Comparison of ENCODE assay signal across 8 cellular contexts in the genomic region with DNA sequence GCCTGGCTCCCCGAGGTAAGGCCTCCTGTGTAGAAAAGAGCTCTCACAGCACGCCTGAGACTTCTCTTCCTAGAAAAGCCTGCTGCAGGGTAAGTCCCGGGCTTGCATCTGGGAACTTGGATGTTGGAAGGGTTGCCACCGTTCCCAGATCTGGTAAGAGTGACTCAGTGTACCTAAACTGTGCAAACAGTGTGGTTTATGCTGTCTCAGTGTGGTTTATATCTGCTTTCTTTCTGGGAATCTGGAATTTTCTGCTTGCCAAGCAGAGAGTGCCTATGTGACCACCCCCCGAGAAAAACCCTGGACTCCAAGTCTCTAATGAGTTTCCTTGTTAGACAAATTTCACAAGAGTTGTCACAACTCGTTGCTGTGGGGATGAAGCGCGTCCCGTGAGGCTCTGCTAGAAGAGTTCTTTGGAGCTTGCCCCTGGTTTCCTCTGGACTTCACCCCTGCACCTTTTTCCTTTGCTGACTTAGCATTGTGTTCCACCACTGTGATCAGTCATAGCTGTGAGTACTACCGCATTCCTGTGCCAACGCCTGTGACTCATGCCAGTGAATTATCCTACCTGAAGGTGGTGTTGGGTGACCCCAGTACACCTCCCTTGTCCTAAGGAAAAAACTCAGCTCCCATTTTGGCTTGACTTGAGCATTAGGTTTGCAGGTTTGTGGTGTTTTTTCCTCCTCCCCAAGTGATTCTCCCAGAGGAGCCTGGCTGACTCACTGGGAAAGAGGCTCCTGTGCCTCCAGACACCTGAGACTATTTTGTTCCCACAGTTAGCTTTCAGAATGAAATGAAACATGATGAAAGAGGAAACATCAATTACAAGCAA.
DNase-seq lines count a peak whose midpoint lies in the region; TF ChIP-seq lines count a peak whose summit lies in the region.

No MANE protein-coding gene starts in this region.

- 0 out of 2 replicates have a peak, but pooled peaks have one; percentile 2 for TF ChIP-seq CTCF in LNCaP clone FGC (IDR thresholded peaks at IDR 0.05; ENCODE audit: control insufficient read depth, extremely low read depth, insufficient read depth)
- TF ChIP-seq CTCF in parathyroid adenoma (IDR thresholded peaks at IDR 0.05), result no peak

- intact Hi-C loops in posterior cingulate gyrus (cut with DNase I), result no loop called here

- H3K4me1 ChIP-seq in duodenal mucosa (ENCODE audit: control insufficient read depth in 1 of 2, insufficient read depth in 2 of 2, low read length in 2 of 2), result peaks cover 62 to 69% of the 10 kb centered on the region in 2 donors
- H3K4me1 ChIP-seq in parathyroid adenoma, result no peaks in the 10 kb centered on the region

- no peak overlapping the region for H3K4me2 ChIP-seq in parathyroid adenoma (ENCODE audit: low read length)

- H3K27ac ChIP-seq in duodenal mucosa (ENCODE audit: low read depth, low read length), result peak overlapping the region; percentile 72
- peak overlapping the region; percentile 5 for H3K27ac ChIP-seq in parathyroid adenoma

- H2AFZ ChIP-seq in parathyroid adenoma, result no peak overlapping the region

- H3K79me2 ChIP-seq in parathyroid adenoma, result no peaks in the 10 kb centered on the region

- H3K9ac ChIP-seq in duodenal mucosa (ENCODE audit: low read depth in 1 of 2, low read length in 2 of 2) (peak overlapping the region; percentile 22 to 59), parathyroid adenoma (no peak overlapping the region)

- peak; percentile 20 for DNase-seq in activated CD4-positive, alpha-beta T cell treated with anti-CD3 and anti-CD28 coated beads for 48 hours
- no peak for DNase-seq in activated CD4-positive, alpha-beta T cell treated with anti-CD3 and anti-CD28 coated beads, Interleukin-2, amount 50 U/mL, for 4 hours
- DNase-seq in LNCaP clone FGC (ENCODE audit: low read depth), result peak; percentile 81
- no peak for DNase-seq in NCI-H446 (lab: John Stamatoyannopoulos, UW)
- no peak for DNase-seq in posterior cingulate gyrus
- DNase-seq in NCI-H526 treated with DMSO at 0.1 percent for 48 hours (lab: John Stamatoyannopoulos, UW), result no peak

- H3K9me3 ChIP-seq in duodenal mucosa (ENCODE audit: control insufficient read depth in 1 of 2, low read length in 2 of 2) (no peaks in the 10 kb centered on the region), parathyroid adenoma (ENCODE audit: control insufficient read depth, low read length) (no peaks in the 10 kb centered on the region)

- H3K4me3 ChIP-seq in LNCaP clone FGC (ENCODE audit: low read depth, low read length) (peak overlapping the region; percentile 45), duodenal mucosa (ENCODE audit: low read depth in 1 of 2, low read length in 2 of 2) (peak overlapping the region; percentile 38 to 56), parathyroid adenoma (ENCODE audit: low read depth, low read length) (no peak overlapping the region)

- H3K27me3 ChIP-seq in duodenal mucosa (ENCODE audit: control insufficient read depth in 1 of 2, insufficient read depth in 2 of 2, low read length in 2 of 2) (no peaks in the 10 kb centered on the region), parathyroid adenoma (ENCODE audit: control insufficient read depth, insufficient read depth, low read length) (no peaks in the 10 kb centered on the region)

- peaks cover 0 to 4% of the 10 kb centered on the region in 2 donors for H3K36me3 ChIP-seq in duodenal mucosa (ENCODE audit: control insufficient read depth in 1 of 2, insufficient read depth in 2 of 2, low read length in 2 of 2)
- no peaks in the 10 kb centered on the region for H3K36me3 ChIP-seq in parathyroid adenoma (ENCODE audit: control insufficient read depth, insufficient read depth, low read length)

Comparison
In these comparisons a context has a peak if more than half of its experiments do, and no peak if none do; other contexts are left out.
1. DNase-seq: peak in activated CD4-positive, alpha-beta T cell treated with anti-CD3 and anti-CD28 coated beads for 48 hours (single experiment) and LNCaP clone FGC (single experiment); none in activated CD4-positive, alpha-beta T cell treated with anti-CD3 and anti-CD28 coated beads, Interleukin-2, amount 50 U/mL, for 4 hours (0 of 2), NCI-H446 (0 of 2), posterior cingulate gyrus (0 of 10) and NCI-H526 treated with DMSO at 0.1 percent for 48 hours (single experiment).